24 cellular contexts compared by ENCODE assay signal in genomic region chr15:93109370-93110105, GRCh38. TPM values are rescaled to one million over a fixed set of nuclear protein-coding genes. Genes with fewer than 3 reads are reported as not detected.
DNase-seq lines count a peak whose midpoint lies in the region; ATAC-seq and TF ChIP-seq lines count a peak whose summit lies in the region.
"Had no signal": no experiment of that assay in that cellular context is flagged by ENCODE, and none has a peak within 500 bp of the region (broad histone marks: within the 10 kb centered on the region; RNA-seq: fewer than 3 reads in every experiment).

No MANE protein-coding gene starts in this region.

- H3K27me3 ChIP-seq in GM23338 (ENCODE audit: insufficient read depth): peaks cover 27% of the 10 kb centered on the region
- H3K27me3 ChIP-seq in trophoblast cell (ENCODE audit: insufficient read depth, low read length): peaks cover 2% of the 10 kb centered on the region
- H3K27me3 ChIP-seq in A673 (replicated peaks; ENCODE audit: insufficient read depth, low read depth, low read length, poor library complexity): no peaks in the 10 kb centered on the region
- H3K27me3 ChIP-seq in uterus: no peaks in the 10 kb centered on the region

- TF ChIP-seq CTCF in GM23338 (conservative IDR thresholded peaks at IDR 0.05; ENCODE audit: low read depth in 2 of 2) (no peak), chondrocyte (IDR thresholded peaks at IDR 0.05) (no peak), A673 (conservative IDR thresholded peaks at IDR 0.05; ENCODE audit: low read depth, low read length) (no peak), Calu3 (IDR thresholded peaks at IDR 0.05; ENCODE audit: unreplicated experiment) (no peak), uterus (IDR thresholded peaks at IDR 0.05) (no peak)

- no peak overlapping the region for H3K9ac ChIP-seq in trophoblast cell (ENCODE audit: low read length)

- ATAC-seq in GM23338: peak; percentile 72
- ATAC-seq: heart right ventricle; lower lobe of right lung; stimulated activated naive B cell treated with anti-CD40 and anti-IgM and Interleukin-4, amounts not matched to agents 10 μg/mL and 1 μg/mL and 100 μg/mL, for 72 hours had no signal

- no peak for TF ChIP-seq POLR2A in uterus (IDR thresholded peaks at IDR 0.05)

- POLR2A ChIA-PET in A673 (lab: Charles Lee; ENCODE audit: low non-redundant PET): no interaction called here

- H3K4me2 ChIP-seq in GM23338: peak overlapping the region; percentile 76
- no peak overlapping the region for H3K4me2 ChIP-seq in trophoblast cell (ENCODE audit: low read length)

- no peak overlapping the region for H4K12ac ChIP-seq in trophoblast cell (ENCODE audit: low read depth, low read length)

- no peaks in the 10 kb centered on the region for H3K79me1 ChIP-seq in trophoblast cell (ENCODE audit: low read length)

- H3K4me3 Mint-ChIP-seq in GM23338 (peak overlapping the region; percentile 39; the same call in 2 of the 3 replicates), chondrocyte (ENCODE audit: unreplicated experiment) (peak overlapping the region; percentile 19), immature natural killer cell (peak overlapping the region in 4 of 5 donors; percentile 44 to 52 (median 48)), Calu3 (ENCODE audit: low read depth, unreplicated experiment) (no peak overlapping the region)
- H3K4me3 Mint-ChIP-seq: IgD-negative memory B cell; stimulated activated naive B cell treated with anti-CD40 and anti-IgM and Interleukin-4, amounts not matched to agents 10 μg/mL and 1 μg/mL and 100 μg/mL, for 72 hours had no signal

- H3K4me1 Mint-ChIP-seq in GM23338 (peaks cover 31% of the 10 kb centered on the region), chondrocyte (ENCODE audit: low read depth) (peaks cover 7% of the 10 kb centered on the region), immature natural killer cell (peaks cover 14 to 20% of the 10 kb centered on the region in 2 donors), Calu3 (ENCODE audit: low read depth, unreplicated experiment) (peaks cover 17% of the 10 kb centered on the region)
- H3K4me1 Mint-ChIP-seq: IgD-negative memory B cell; stimulated activated naive B cell treated with anti-CD40 and anti-IgM and Interleukin-4, amounts not matched to agents 10 μg/mL and 1 μg/mL and 100 μg/mL, for 72 hours had no signal

- H3K27ac Mint-ChIP-seq in GM23338 (no peak overlapping the region), chondrocyte (ENCODE audit: unreplicated experiment) (no peak overlapping the region), immature natural killer cell (no peak overlapping the region), Calu3 (ENCODE audit: unreplicated experiment) (no peak overlapping the region)
- H3K27ac Mint-ChIP-seq: activated T-helper 2 cell treated with anti-CD3 and anti-CD28 coated beads, Interferon-gamma antibody, Interleukin-2, Interleukin-4, amounts not matched to agents 10 μg/mL and 5 μg/mL and 100 μg/mL, durations not matched to agents 14 hours and 24 hours and 36 hours; stimulated activated naive B cell treated with anti-CD40 and anti-IgM and Interleukin-4, amounts not matched to agents 10 μg/mL and 1 μg/mL and 100 μg/mL, for 72 hours had no signal

- no peak overlapping the region for H2BK5ac ChIP-seq in trophoblast cell (ENCODE audit: low read depth, low read length, poor library complexity)

- H3K4me3 ChIP-seq in GM23338: peak overlapping the region; percentile 61
- no peak overlapping the region for H3K4me3 ChIP-seq in trophoblast cell (ENCODE audit: low read depth, low read length)
- no peak overlapping the region for H3K4me3 ChIP-seq in A673 (ENCODE audit: low read depth, low read length, poor library complexity, severe bottlenecking)
- H3K4me3 ChIP-seq in uterus: no peak overlapping the region
- H3K4me3 ChIP-seq: heart right ventricle, lower lobe of right lung, suprapubic skin had no signal

- no peak overlapping the region for H3K23ac ChIP-seq in trophoblast cell (ENCODE audit: low read length)

- H4K20me1 ChIP-seq in GM23338 (replicated peaks; ENCODE audit: insufficient read depth): no peaks in the 10 kb centered on the region

- no peaks in the 10 kb centered on the region for H3K36me3 ChIP-seq in GM23338 (ENCODE audit: insufficient read depth)
- H3K36me3 ChIP-seq in trophoblast cell (ENCODE audit: control insufficient read depth in 1 of 2, insufficient read depth in 2 of 2, low read length in 2 of 2): no peaks in the 10 kb centered on the region
- no peaks in the 10 kb centered on the region for H3K36me3 ChIP-seq in A673 (ENCODE audit: insufficient read depth, low read length, poor library complexity, severe bottlenecking)
- no peaks in the 10 kb centered on the region for H3K36me3 ChIP-seq in uterus
- H3K36me3 ChIP-seq: heart right ventricle, lower lobe of right lung, suprapubic skin had no signal

- no peaks in the 10 kb centered on the region for H3K36me3 Mint-ChIP-seq in GM23338 (ENCODE audit: low read depth)
- H3K36me3 Mint-ChIP-seq in chondrocyte (ENCODE audit: low read depth): peaks cover 3% of the 10 kb centered on the region
- H3K36me3 Mint-ChIP-seq in immature natural killer cell: no peaks in the 10 kb centered on the region
- no peaks in the 10 kb centered on the region for H3K36me3 Mint-ChIP-seq in Calu3 (ENCODE audit: insufficient read depth, unreplicated experiment)
- H3K36me3 Mint-ChIP-seq: IgD-negative memory B cell; stimulated activated naive B cell treated with anti-CD40 and anti-IgM and Interleukin-4, amounts not matched to agents 10 μg/mL and 1 μg/mL and 100 μg/mL, for 72 hours had no signal

- WGBS in trophoblast cell (ENCODE audit: extremely low coverage, insufficient coverage, insufficient read length): no CpG with 5 or more reads among the region's 44 CpGs

- DNase-seq in GM23338 (ENCODE audit: low spot score) (peak; percentile 89), chondrocyte (ENCODE audit: low spot score) (no peak), immature natural killer cell (no peak), trophoblast cell (peak; percentile 74 to 89), NCI-H748 (lab: John Stamatoyannopoulos, UW; ENCODE audit: unreplicated experiment) (no peak), A673 (ENCODE audit: low spot score) (no peak), Calu3 (no peak), uterus (no peak)
- DNase-seq: activated CD4-positive, alpha-beta T cell treated with anti-CD3 and anti-CD28 coated beads, Interleukin-2, amount 50 U/mL, for 48 hours; effector CD8-positive, alpha-beta T cell; EL; foreskin fibroblast; heart right ventricle; lower lobe of right lung; NCI-H1105; NCI-H2029 treated with DMSO at 0.1 percent for 48 hours; occipital lobe; OCI-M1; stimulated activated CD4-positive, alpha-beta T cell treated with anti-CD3 and anti-CD28 coated beads, Interleukin-4, amount 100 ng/mL, for 24 hours; stimulated activated naive B cell treated with anti-CD40 and anti-IgM and Interleukin-4, amounts not matched to agents 10 μg/mL and 1 μg/mL and 100 μg/mL, for 72 hours; T-helper 9 cell had no signal

- H2BK120ac ChIP-seq in trophoblast cell (ENCODE audit: insufficient read depth, low read length, poor library complexity): no peak overlapping the region

- H3K9me3 Mint-ChIP-seq in GM23338: no peaks in the 10 kb centered on the region; the same call in 2 of the 3 replicates
- no peaks in the 10 kb centered on the region for H3K9me3 Mint-ChIP-seq in chondrocyte (ENCODE audit: low read depth)
- peaks cover 0 to 3% (median 0%) of the 10 kb centered on the region in 6 donors for H3K9me3 Mint-ChIP-seq in immature natural killer cell
- H3K9me3 Mint-ChIP-seq in Calu3 (ENCODE audit: low read depth, unreplicated experiment): no peaks in the 10 kb centered on the region
- H3K9me3 Mint-ChIP-seq: activated T-helper 2 cell treated with anti-CD3 and anti-CD28 coated beads, Interferon-gamma antibody, Interleukin-2, Interleukin-4, amounts not matched to agents 10 μg/mL and 5 μg/mL and 100 μg/mL, durations not matched to agents 14 hours and 24 hours and 36 hours; stimulated activated naive B cell treated with anti-CD40 and anti-IgM and Interleukin-4, amounts not matched to agents 10 μg/mL and 1 μg/mL and 100 μg/mL, for 72 hours had no signal

- CTCF ChIA-PET in A673 (lab: Charles Lee): no interaction called here
- CTCF ChIA-PET in Calu3 (lab: Charles Lee): no interaction called here

- H3K4me1 ChIP-seq in GM23338 (ENCODE audit: insufficient read depth) (peaks cover 33% of the 10 kb centered on the region), trophoblast cell (ENCODE audit: control insufficient read depth in 1 of 2, insufficient read depth in 2 of 2, low read length in 2 of 2) (peaks cover 0 to 2% of the 10 kb centered on the region in 2 experiments), A673 (ENCODE audit: insufficient read depth, low read length, poor library complexity, severe bottlenecking) (no peaks in the 10 kb centered on the region), uterus (no peaks in the 10 kb centered on the region)
- H3K4me1 ChIP-seq: heart right ventricle, lower lobe of right lung, suprapubic skin had no signal

- H3K9me3 ChIP-seq in trophoblast cell (ENCODE audit: insufficient read depth, low read depth, low read length): no peaks in the 10 kb centered on the region
- no peaks in the 10 kb centered on the region for H3K9me3 ChIP-seq in A673 (ENCODE audit: low read depth, low read length, poor library complexity, severe bottlenecking)
- no peaks in the 10 kb centered on the region for H3K9me3 ChIP-seq in uterus
- H3K9me3 ChIP-seq: heart right ventricle, lower lobe of right lung, suprapubic skin had no signal

- H3F3A ChIP-seq in GM23338 (replicated peaks; ENCODE audit: low read depth): 0 out of 2 replicates have a peak, but pooled peaks cover 4% of the 10 kb centered on the region

- H3K27ac ChIP-seq in GM23338 (ENCODE audit: low read depth): no peak overlapping the region
- H3K27ac ChIP-seq in trophoblast cell (ENCODE audit: low read depth, low read length): no peak overlapping the region
- H3K27ac ChIP-seq in A673 (ENCODE audit: low read depth, low read length, poor library complexity, severe bottlenecking): no peak overlapping the region
- no peak overlapping the region for H3K27ac ChIP-seq in uterus
- H3K27ac ChIP-seq: heart right ventricle, lower lobe of right lung, suprapubic skin had no signal

- H3K4ac ChIP-seq in trophoblast cell (ENCODE audit: low read depth, low read length): no peak overlapping the region

- H3K79me2 ChIP-seq in GM23338 (replicated peaks; ENCODE audit: insufficient read depth): no peaks in the 10 kb centered on the region
- no peaks in the 10 kb centered on the region for H3K79me2 ChIP-seq in trophoblast cell (ENCODE audit: control insufficient read depth, insufficient read depth, low read length, poor library complexity)

- no peak overlapping the region for H2AK5ac ChIP-seq in trophoblast cell (ENCODE audit: low read length)

- H3K27me3 Mint-ChIP-seq in GM23338 (ENCODE audit: insufficient read depth, low read depth, poor library complexity) (peaks cover 8% of the 10 kb centered on the region), chondrocyte (ENCODE audit: low read depth) (peaks cover 35% of the 10 kb centered on the region), immature natural killer cell (ENCODE audit: low read depth in 3 of 3) (peaks cover 15 to 36% (median 23%) of the 10 kb centered on the region in 3 donors), Calu3 (ENCODE audit: unreplicated experiment) (no peaks in the 10 kb centered on the region)

- no peak overlapping the region for H4K8ac ChIP-seq in trophoblast cell (ENCODE audit: low read depth, low read length)

- BruUV-seq in A673 (replicated peaks; lab: Mats Ljungman, UMichigan): no TSS peak
- no TSS peak for BruUV-seq in Calu3 (replicated peaks; lab: Mats Ljungman, UMichigan)

- H4K91ac ChIP-seq in trophoblast cell (ENCODE audit: low read depth, low read length): no peak overlapping the region

- intact Hi-C loops in A673 (cut with micrococcal nuclease; ENCODE audit: unreplicated experiment) (no loop called here), Calu3 (cut with micrococcal nuclease; ENCODE audit: unreplicated experiment) (no loop called here), uterus (cut with DNase I; ENCODE audit: low total_unique reads) (no loop called here)

- H3K18ac ChIP-seq in trophoblast cell (ENCODE audit: low read length): no peak overlapping the region

- no peak overlapping the region for H2BK12ac ChIP-seq in trophoblast cell (ENCODE audit: low read length)

- no peak overlapping the region for H3K14ac ChIP-seq in trophoblast cell (ENCODE audit: low read length)

- H2AFZ ChIP-seq in GM23338 (peak overlapping the region; percentile 98), trophoblast cell (ENCODE audit: insufficient read depth, low read length, poor library complexity) (no peak overlapping the region)

- no peaks in the 10 kb centered on the region for H3K9me2 ChIP-seq in GM23338 (ENCODE audit: insufficient read depth)

RNA-seq across cellular contexts. Expression of gene RGMA, which starts 20.5 kb away (rescaled TPM):
- 24.6 and 34.2 TPM in 2 replicates for total RNA-seq in GM23338 (2014; rRNA removed; shearing (Covaris generic))
- polyA plus RNA-seq in GM23338 (2016; fragmentation: Nextera tagmentation; extraction: Ambion mirVana): 36.5 and 36.6 TPM in 2 replicates
- total RNA-seq in chondrocyte: 13.0 to 26.2 TPM (median 15.6 TPM) in 3 replicates
- polyA plus RNA-seq in immature natural killer cell: not detected
- 0.33 and 0.40 TPM in 2 replicates for polyA plus RNA-seq in trophoblast cell (2013)
- 5.0 and 8.3 TPM in 2 replicates for total RNA-seq in A673 (2021)
- total RNA-seq in Calu3 (2022): 0.73 and 0.78 TPM in 2 replicates
- 10 to 100 TPM in 3 of 4 donors, 1 to 10 TPM in 1; 3.6 to 57.1 (median 25.1) TPM for total RNA-seq in uterus
- total RNA-seq: activated T-helper 2 cell treated with anti-CD3 and anti-CD28 coated beads, Interferon-gamma antibody, Interleukin-2, Interleukin-4, amounts not matched to agents 10 μg/mL and 5 μg/mL and 100 μg/mL, durations not matched to agents 14 hours and 24 hours and 36 hours had no signal
- polyA plus RNA-seq: IgD-negative memory B cell had no signal

Comparison
In these comparisons a context has a peak if more than half of its experiments do, and no peak if none do; other contexts are left out.
1. DNase-seq: peak in GM23338 (single experiment) and trophoblast cell (2 of 2); none in chondrocyte (single experiment), immature natural killer cell (0 of 3), NCI-H748 (single experiment), A673 (single experiment), Calu3 (single experiment) and uterus (0 of 2).